21 cellular contexts compared by ENCODE assay signal in the genomic region with DNA sequence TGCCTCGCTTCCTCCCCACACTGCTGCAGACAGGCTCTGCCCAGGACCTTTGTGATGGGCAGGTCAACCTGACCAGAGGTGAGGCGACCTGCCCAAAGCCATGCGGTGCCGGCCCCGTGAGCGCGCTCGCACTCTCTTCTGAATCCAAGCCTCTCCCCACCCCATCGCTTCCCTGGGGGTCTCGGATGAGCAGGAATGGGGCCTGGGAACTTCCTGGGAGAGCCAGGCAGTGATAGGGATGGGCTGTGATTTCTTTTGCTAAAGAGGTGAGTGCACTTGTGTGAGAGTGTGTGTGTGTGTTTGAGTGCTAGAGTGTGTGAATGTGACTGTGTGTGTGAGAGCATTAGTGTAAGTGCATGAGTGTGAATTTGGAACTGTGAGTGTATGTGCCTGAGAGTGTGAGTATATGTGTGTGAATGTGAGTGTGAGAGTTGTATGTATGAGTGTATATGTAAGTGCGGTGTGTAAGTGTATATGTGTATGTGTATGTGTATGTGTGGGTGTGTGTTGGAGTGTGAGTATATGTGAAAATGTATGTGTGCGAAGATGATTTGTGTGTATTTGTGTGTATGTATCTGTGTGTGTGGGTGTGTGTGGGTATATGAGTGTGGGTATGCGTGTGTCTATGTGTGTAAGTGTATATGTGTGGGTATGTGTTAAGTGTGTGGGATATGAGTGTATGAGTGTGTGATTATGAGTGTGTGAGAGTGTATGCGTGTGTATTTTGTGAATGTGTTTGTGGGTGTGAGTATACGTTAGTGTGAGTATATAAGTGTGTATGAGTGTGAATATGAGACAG. TPM values are rescaled to one million over a fixed set of nuclear protein-coding genes. Genes with fewer than 3 reads are reported as not detected.
DNase-seq lines count a peak whose midpoint lies in the region; ATAC-seq, FAIRE-seq and TF ChIP-seq lines count a peak whose summit lies in the region.
"Had no signal": no experiment of that assay in that cellular context is flagged by ENCODE, and none has a peak within 500 bp of the region (broad histone marks: within the 10 kb centered on the region; RNA-seq: fewer than 3 reads in every experiment).

No MANE protein-coding gene starts in this region.

- H3K27ac Mint-ChIP-seq in endodermal cell (no peak overlapping the region), T-helper 17 cell (no peak overlapping the region)
- H3K27ac Mint-ChIP-seq: CD8-positive, alpha-beta memory T cell; T-cell had no signal

- BruUV-seq in HepG2 (replicated peaks; lab: Mats Ljungman, UMichigan) = no TSS peak
- no TSS peak for BruUV-seq in GM12878 (replicated peaks; lab: Mats Ljungman, UMichigan)

- RAD21 ChIA-PET in GM12878 (lab: Charles Lee; ENCODE audit: unreplicated experiment) = no interaction called here

- DNase-seq in HepG2 (ENCODE audit: low spot score) (no peak), right lobe of liver (no peak), GM12878 (ENCODE audit: low read depth, low spot score) (no peak), endodermal cell (peak; percentile 45), T-helper 17 cell (no peak)
- DNase-seq in stimulated activated CD4-positive, alpha-beta T cell treated with anti-CD3 and anti-CD28 coated beads, Interleukin-4, amount 100 ng/mL, for 4 hours = no peak
- DNase-seq: Calu3; CD8-positive, alpha-beta memory T cell; PC-3; SIG-M5; T-cell had no signal

- no peak overlapping the region for H3K4me3 Mint-ChIP-seq in endodermal cell
- H3K4me3 Mint-ChIP-seq in T-helper 17 cell = no peak overlapping the region
- H3K4me3 Mint-ChIP-seq: CD8-positive, alpha-beta memory T cell; T-cell had no signal

- H3K27me3 Mint-ChIP-seq in endodermal cell (ENCODE audit: insufficient read depth) (peaks cover 2% of the 10 kb centered on the region), T-helper 17 cell (peaks cover 19% of the 10 kb centered on the region)

- H3K36me3 Mint-ChIP-seq in endodermal cell (ENCODE audit: low read depth) (no peaks in the 10 kb centered on the region), T-helper 17 cell (ENCODE audit: low read depth) (no peaks in the 10 kb centered on the region)
- H3K36me3 Mint-ChIP-seq: CD8-positive, alpha-beta memory T cell; T-cell had no signal

- no peak for ATAC-seq in HepG2
- no peak for ATAC-seq in right lobe of liver
- no peak for ATAC-seq in GM12878
- no peak for ATAC-seq in HG03095 (IDR thresholded peaks at IDR 0.05; ENCODE audit: unreplicated experiment)
- ATAC-seq in T-helper 17 cell = no peak
- ATAC-seq: PC-3, SK-N-SH treated with all-trans-retinoic acid at 6 μM for 48 hours, T-cell had no signal

- no peaks in the 10 kb centered on the region for H3K4me1 Mint-ChIP-seq in endodermal cell
- H3K4me1 Mint-ChIP-seq in T-helper 17 cell = peaks cover 2% of the 10 kb centered on the region
- H3K4me1 Mint-ChIP-seq: CD8-positive, alpha-beta memory T cell; T-cell had no signal

- CTCF ChIA-PET in HepG2 (lab: Yijun Ruan, JAX; ENCODE audit: low intra/inter-chr PET ratio, low total read pairs) = no interaction called here
- CTCF ChIA-PET in GM12878 (lab: Yijun Ruan, JAX) = no interaction called here

- H4K20me1 ChIP-seq in HepG2 (ENCODE audit: insufficient read depth, low read length) (no peaks in the 10 kb centered on the region), GM12878 (ENCODE audit: control insufficient read depth, insufficient read depth) (no peaks in the 10 kb centered on the region)

- in situ Hi-C loops in HepG2 (cut with HindIII; ENCODE audit: extremely low pct_ligation_motif_present, low pct_unique_long_range_greater_than_20kb) (no loop called here), GM12878 (cut with MboI) (no loop called here)

- POLR2A ChIA-PET in HepG2 (lab: Yijun Ruan, JAX) (no interaction called here), GM12878 (lab: Charles Lee) (no interaction called here)

- no peak for TF ChIP-seq EP300 in HepG2 (IDR thresholded peaks at IDR 0.05; ENCODE audit: low read depth in 2 of 2, low read length in 2 of 2)
- no peak for TF ChIP-seq EP300 in HepG2 (CRISPR knock-in tag; IDR thresholded peaks at IDR 0.05; ENCODE audit: borderline replicate concordance)
- no peak for TF ChIP-seq EP300 in GM12878 (IDR thresholded peaks at IDR 0.05; ENCODE audit: borderline replicate concordance in 1 of 2, control insufficient read depth in 1 of 2, low read depth in 2 of 2, low read length in 2 of 2)

- H3K27me3 ChIP-seq in HepG2 (ENCODE audit: control insufficient read depth in 1 of 2, insufficient read depth in 2 of 2, low read length in 2 of 2) (peaks cover 3 to 5% of the 10 kb centered on the region in 2 experiments; a peak in 2 of 5 replicates), right lobe of liver (no peaks in the 10 kb centered on the region), GM12878 (replicated peaks in 1 of 2; ENCODE audit: control insufficient read depth in 2 of 2, insufficient read depth in 2 of 2, low read length in 1 of 2) (no peaks in the 10 kb centered on the region), endodermal cell (ENCODE audit: control insufficient read depth, insufficient read depth, low read length, poor library complexity, severe bottlenecking) (no peaks in the 10 kb centered on the region)

- TF ChIP-seq CTCF in HepG2 (CRISPR knock-in tag; IDR thresholded peaks at IDR 0.05) = no peak
- no peak for TF ChIP-seq CTCF in right lobe of liver (IDR thresholded peaks at IDR 0.05)
- no peak for TF ChIP-seq CTCF in GM12878 (IDR thresholded peaks at IDR 0.05 in 2 of 3, conservative IDR thresholded peaks at IDR 0.05 in 1 of 3; ENCODE audit: control insufficient read depth in 2 of 3, extremely low read depth in 1 of 3, insufficient read depth in 1 of 3, low read depth in 3 of 3, low read length in 3 of 3)
- TF ChIP-seq CTCF in endodermal cell (conservative IDR thresholded peaks at IDR 0.05) = no peak

- H3K9me3 Mint-ChIP-seq in endodermal cell = no peaks in the 10 kb centered on the region
- H3K9me3 Mint-ChIP-seq: CD8-positive, alpha-beta memory T cell; T-cell had no signal

- no peaks in the 10 kb centered on the region for H3K79me2 ChIP-seq in HepG2 (ENCODE audit: insufficient read depth, low read length)
- H3K79me2 ChIP-seq in GM12878 (ENCODE audit: control insufficient read depth, insufficient read depth, low read length) = no peaks in the 10 kb centered on the region

- H3K9me3 ChIP-seq in HepG2 (ENCODE audit: low read length) = no peaks in the 10 kb centered on the region
- no peaks in the 10 kb centered on the region for H3K9me3 ChIP-seq in right lobe of liver
- no peaks in the 10 kb centered on the region for H3K9me3 ChIP-seq in GM12878 (replicated peaks; ENCODE audit: control insufficient read depth, insufficient read depth, low read length)
- no peaks in the 10 kb centered on the region for H3K9me3 ChIP-seq in endodermal cell (ENCODE audit: control insufficient read depth, low read length)
- no peaks in the 10 kb centered on the region for H3K9me3 ChIP-seq in T-helper 17 cell (ENCODE audit: control insufficient read depth, low read length, poor library complexity, severe bottlenecking)

- H3K4me3 ChIP-seq in HepG2 (replicated peaks in 1 of 3; ENCODE audit: insufficient read depth in 1 of 3, low read depth in 2 of 3, low read length in 3 of 3) (no peak overlapping the region), right lobe of liver (no peak overlapping the region), GM12878 (no peak overlapping the region), endodermal cell (ENCODE audit: low read length) (no peak overlapping the region)

- H3K4me2 ChIP-seq in HepG2 (ENCODE audit: low read depth, low read length) (no peak overlapping the region), GM12878 (ENCODE audit: control insufficient read depth, insufficient read depth) (no peak overlapping the region)
- H3K4me2 ChIP-seq: KMS-11 had no signal

- TF ChIP-seq POLR2A in HepG2 (IDR thresholded peaks at IDR 0.05; ENCODE audit: insufficient read depth in 1 of 2, low read depth in 2 of 2, low read length in 2 of 2) (no peak), right lobe of liver (IDR thresholded peaks at IDR 0.05) (no peak), GM12878 (IDR thresholded peaks at IDR 0.05; ENCODE audit: low read depth, low read length) (no peak)

- FAIRE-seq in HepG2 (lab: Jason Lieb, UNC) (no peak), GM12878 (lab: Jason Lieb, UNC) (no peak)
- FAIRE-seq: G401.6, H54 had no signal

- H3K4me1 ChIP-seq in HepG2 (ENCODE audit: insufficient read depth, low read length) (peaks cover 19% of the 10 kb centered on the region), right lobe of liver (no peaks in the 10 kb centered on the region), GM12878 (ENCODE audit: control insufficient read depth, insufficient read depth, low read length) (no peaks in the 10 kb centered on the region), endodermal cell (ENCODE audit: control insufficient read depth, insufficient read depth, low read length) (no peaks in the 10 kb centered on the region)

- TF ChIP-seq RAD21 in HepG2 (CRISPR knock-in tag; IDR thresholded peaks at IDR 0.05) = no peak
- no peak for TF ChIP-seq RAD21 in GM12878 (IDR thresholded peaks at IDR 0.05; ENCODE audit: insufficient read depth, low read depth, low read length)

- H2AFZ ChIP-seq in HepG2 (ENCODE audit: low read length) = no peak overlapping the region
- no peak overlapping the region for H2AFZ ChIP-seq in GM12878 (ENCODE audit: control insufficient read depth, low read depth, low read length)

- SMC1A ChIA-PET in GM12878 (lab: Charles Lee; ENCODE audit: uncharacterized antibody, unreplicated experiment) = no interaction called here

- no peak overlapping the region for H3K9ac ChIP-seq in HepG2 (ENCODE audit: insufficient read depth, low read depth, low read length)
- H3K9ac ChIP-seq in GM12878 (ENCODE audit: control insufficient read depth, insufficient read depth, low read length) = no peak overlapping the region
- no peak overlapping the region for H3K9ac ChIP-seq in endodermal cell (ENCODE audit: extremely low read depth, low read length, poor library complexity, severe bottlenecking)
- H3K9ac ChIP-seq: KMS-11 had no signal

- H3K36me3 ChIP-seq in HepG2 (replicated peaks in 1 of 2; ENCODE audit: control insufficient read depth in 1 of 2, insufficient read depth in 2 of 2, low read length in 2 of 2) (no peaks in the 10 kb centered on the region), right lobe of liver (no peaks in the 10 kb centered on the region), GM12878 (ENCODE audit: control insufficient read depth in 2 of 2, insufficient read depth in 2 of 2, low read length in 1 of 2) (no peaks in the 10 kb centered on the region), endodermal cell (ENCODE audit: control insufficient read depth, insufficient read depth, low read length) (no peaks in the 10 kb centered on the region)

- 67% methylated on average over 15 of the region's 15 CpGs for WGBS in HepG2 (ENCODE audit: low lambda C conversion rate)
- WGBS in right lobe of liver (ENCODE audit: insufficient coverage, low coverage, low lambda C conversion rate, missing lambda C conversion rate) = 95% methylated on average over 7 of the region's 15 CpGs
- 73% methylated on average over 15 of the region's 15 CpGs for WGBS in GM12878 (ENCODE audit: insufficient coverage, insufficient replicate concordance, low lambda C conversion rate, missing lambda C conversion rate)
- WGBS in endodermal cell (ENCODE audit: insufficient coverage in 1 of 2, insufficient read length in 1 of 2), 2 experiments = 89 to 93% methylated on average over 6 to 14 of the region's 15 CpGs

- H3K27ac ChIP-seq in HepG2 (ENCODE audit: extremely low read length, insufficient read depth, low read length) (no peak overlapping the region), right lobe of liver (no peak overlapping the region), GM12878 (ENCODE audit: control insufficient read depth, insufficient read depth) (no peak overlapping the region), endodermal cell (ENCODE audit: low read depth, low read length) (no peak overlapping the region)
- H3K27ac ChIP-seq: C4-2B, KMS-11 had no signal

- intact Hi-C loops in HepG2 (cut with micrococcal nuclease; ENCODE audit: unreplicated experiment) (no loop called here), right lobe of liver (cut with DNase I) (no loop called here), GM12878 (cut with micrococcal nuclease; ENCODE audit: unreplicated experiment) (no loop called here)

RNA-seq across cellular contexts. Expression of a gene that starts 11.7 kb away (rescaled TPM):
- total RNA-seq in HepG2 (2016; rRNA removed; fragmentation: Illumina TruSeq; extraction: Trizol) (not detected in 2 replicates), right lobe of liver (not detected), GM12878 (2014; rRNA removed) (not detected in 2 replicates), GM12878 (2014; rRNA removed; fragmentation: Illumina TruSeq; extraction: Trizol) (not detected in 2 replicates), GM12878 (2021) (not detected in 2 replicates), endodermal cell (under 1 TPM; 0.11 to 0.69 TPM), T-helper 17 cell (not detected)
- total RNA-seq in HepG2 (2016; cell fraction: cytosol; rRNA removed; fragmentation: Illumina TruSeq; extraction: Trizol; ENCODE audit: low read depth) = not detected in 2 replicates
- not detected in 2 replicates for total RNA-seq in HepG2 (2016; cell fraction: insoluble cytoplasmic fraction; rRNA removed; fragmentation: Illumina TruSeq; extraction: Trizol)
- total RNA-seq in HepG2 (2016; cell fraction: membrane; rRNA removed; fragmentation: Illumina TruSeq; extraction: Trizol) = not detected in 2 replicates
- total RNA-seq in HepG2 (2016; cell fraction: nucleus; rRNA removed; fragmentation: Illumina TruSeq; extraction: Trizol) = not detected in 2 replicates
- polyA plus RNA-seq in HepG2 (2011; rRNA removed) (not detected in 2 replicates), GM12878 (2011; rRNA removed) (not detected in 2 replicates), GM12878 (2014; fragmentation: Illumina TruSeq; extraction: Trizol) (not detected in 2 replicates), GM12878 (2014; fragmentation: Nextera tagmentation; extraction: Ambion mirVana) (not detected), GM12878 (2014; rRNA removed) (not detected in 2 replicates), GM12878 (2016; fragmentation: Nextera tagmentation; extraction: Ambion mirVana) (not detected)
- polyA plus RNA-seq in HepG2 (2011; cell fraction: cytosol; rRNA removed) = not detected in 2 replicates
- polyA plus RNA-seq in HepG2 (2011; cell fraction: nucleus; rRNA removed) = not detected in 2 replicates
- not detected in 2 replicates for polyA plus RNA-seq in HepG2 (2012)
- polyA plus RNA-seq in HepG2 (2016; cell fraction: cytosol; fragmentation: Illumina TruSeq; extraction: Trizol; ENCODE audit: low read depth) = not detected in 2 replicates
- polyA plus RNA-seq in HepG2 (2016; cell fraction: insoluble cytoplasmic fraction; fragmentation: Illumina TruSeq; extraction: Trizol; ENCODE audit: low read depth) = not detected in 2 replicates
- not detected in 2 replicates for polyA plus RNA-seq in HepG2 (2016; cell fraction: membrane; fragmentation: Illumina TruSeq; extraction: Trizol; ENCODE audit: low read depth)
- not detected in 2 replicates for polyA plus RNA-seq in HepG2 (2016; cell fraction: nucleus; fragmentation: Illumina TruSeq; extraction: Trizol; ENCODE audit: insufficient read depth, low read depth)
- not detected in 2 replicates for polyA minus RNA-seq in HepG2 (2011; rRNA and poly(A)+ RNA removed; ENCODE audit: low replicate concordance)
- polyA minus RNA-seq in HepG2 (2011; cell fraction: cytosol; rRNA and poly(A)+ RNA removed) = not detected in 2 replicates
- not detected in 2 replicates for polyA minus RNA-seq in HepG2 (2011; cell fraction: nucleus; rRNA and poly(A)+ RNA removed)
- not detected in 2 replicates for total RNA-seq in GM12878 (2013; cell fraction: nucleolus; rRNA removed)
- polyA plus RNA-seq in GM12878 (2011; ENCODE audit: low read depth) = not detected
- polyA plus RNA-seq in GM12878 (2011; cell fraction: cytosol; rRNA removed) = not detected in 2 replicates
- not detected in 2 replicates for polyA plus RNA-seq in GM12878 (2011; cell fraction: nucleus; rRNA removed)
- not detected in 2 replicates for polyA plus RNA-seq in GM12878 (2012)
- not detected in 2 replicates for polyA minus RNA-seq in GM12878 (2011; rRNA and poly(A)+ RNA removed)
- not detected in 2 replicates for polyA minus RNA-seq in GM12878 (2011; cell fraction: cytosol; rRNA and poly(A)+ RNA removed)
- polyA minus RNA-seq in GM12878 (2011; cell fraction: nucleus; rRNA and poly(A)+ RNA removed) = not detected in 2 replicates
- polyA plus RNA-seq in endodermal cell (2013, experiment 1 of 2) = 1.7 TPM
- polyA plus RNA-seq in endodermal cell (2013, experiment 2 of 2) = 1.9 TPM
- total RNA-seq: A172; Calu3; CD8-positive, alpha-beta memory T cell; NCI-H460; RPMI7951 had no signal
- polyA plus RNA-seq: AG04450; CD8-positive, alpha-beta memory T cell had no signal
